20 cellular contexts compared by ENCODE assay signal in genomic region chr14:22535916-22536315, GRCh38. TPM values are rescaled to one million over a fixed set of nuclear protein-coding genes. Genes with fewer than 3 reads are reported as not detected.
DNase-seq lines count a peak whose midpoint lies in the region; ATAC-seq and TF ChIP-seq lines count a peak whose summit lies in the region.
"Had no signal": no experiment of that assay in that cellular context is flagged by ENCODE, and none has a peak within 500 bp of the region (broad histone marks: within the 10 kb centered on the region; RNA-seq: fewer than 3 reads in every experiment).

No MANE protein-coding gene starts in this region.

- peak overlapping the region; percentile 19; the same call in 1 of the 2 replicates for H3K23ac ChIP-seq in IMR-90 (ENCODE audit: low read depth, low read length)

- peak overlapping the region; percentile 10 for H3K14ac ChIP-seq in IMR-90 (replicated peaks; ENCODE audit: low read depth, low read length)

- intact Hi-C loops in IMR-90 (cut with micrococcal nuclease) (loop anchor here (10.0 kb wide), 1 partner anchor 341 kb away; no protein-coding TSS in a partner anchor), left colon (cut with DNase I, micrococcal nuclease) (no loop called here)

- no peaks in the 10 kb centered on the region for H3K79me1 ChIP-seq in IMR-90 (ENCODE audit: low read depth in 1 of 2, low read length in 2 of 2)

- H3K9ac ChIP-seq in IMR-90 (ENCODE audit: low read depth, low read length) = no peak overlapping the region

- TF ChIP-seq POLR2A in IMR-90 (IDR thresholded peaks at IDR 0.05; ENCODE audit: low read depth, low read length) = no peak

- CTCF ChIA-PET in activated naive CD4-positive, alpha-beta T cell treated with anti-CD3 and anti-CD28 coated beads, Interleukin-2, amount 10 ng/mL, durations not matched to agents 7 days and 5 days (lab: Charles Lee) = interaction anchor here (0.7 to 1.4 kb wide), 5 partner anchors 8 to 20 kb away, joined by 3 to 6 read pairs (median 3); no protein-coding TSS in a partner anchor
- CTCF ChIA-PET in IMR-90 (lab: Yijun Ruan, JAX) = interaction anchor here (0.5 to 0.6 kb wide), 2 partner anchors 11 to 280 kb away, joined by 3 to 5 read pairs; no protein-coding TSS in a partner anchor

- dilution Hi-C loops in IMR-90 (cut with HindIII; ENCODE audit: low sequenced_read_pairs, unreplicated experiment) = no loop called here

- H2BK15ac ChIP-seq in IMR-90 (ENCODE audit: low read depth, low read length) = peak overlapping the region; percentile 22; the same call in 2 of the 3 replicates

- POLR2A ChIA-PET in IMR-90 (lab: Charles Lee; ENCODE audit: unreplicated experiment) = no interaction called here
- POLR2A ChIA-PET in activated naive CD8-positive, alpha-beta T cell treated with anti-CD3 and anti-CD28 coated beads, Interleukin-2, amount 10 ng/mL, durations not matched to agents 7 days and 5 days (lab: Charles Lee) = interaction anchor here (0.8 to 20.6 kb wide), 10 partner anchors 7 to 674 kb away, joined by 3 to 452 read pairs (median 101); no protein-coding TSS in a partner anchor

- TF ChIP-seq CTCF in IMR-90 (conservative IDR thresholded peaks at IDR 0.05; ENCODE audit: low read depth, low read length) = no peak

- H3K4me1 Mint-ChIP-seq in activated naive CD4-positive, alpha-beta T cell treated with anti-CD3 and anti-CD28 coated beads, Interleukin-2, amount 10 ng/mL, durations not matched to agents 7 days and 5 days = peaks cover 97% of the 10 kb centered on the region
- peaks cover 93% of the 10 kb centered on the region for H3K4me1 Mint-ChIP-seq in activated naive CD8-positive, alpha-beta T cell treated with anti-CD3 and anti-CD28 coated beads, Interleukin-2, amount 10 ng/mL, durations not matched to agents 7 days and 5 days

- no peak overlapping the region for H4K8ac ChIP-seq in IMR-90 (ENCODE audit: low read depth in 2 of 2, low read length in 2 of 2)

- peaks cover 94% of the 10 kb centered on the region for H3K36me3 Mint-ChIP-seq in activated naive CD4-positive, alpha-beta T cell treated with anti-CD3 and anti-CD28 coated beads, Interleukin-2, amount 10 ng/mL, durations not matched to agents 7 days and 5 days
- H3K36me3 Mint-ChIP-seq in activated naive CD8-positive, alpha-beta T cell treated with anti-CD3 and anti-CD28 coated beads, Interleukin-2, amount 10 ng/mL, durations not matched to agents 7 days and 5 days = peaks cover 93% of the 10 kb centered on the region

- H3K4me1 ChIP-seq in IMR-90 (ENCODE audit: control insufficient read depth, insufficient read depth, low read length) = peaks cover 12% of the 10 kb centered on the region
- peaks cover 59% of the 10 kb centered on the region for H3K4me1 ChIP-seq in thymus (ENCODE audit: control insufficient read depth, insufficient read depth, low read length)
- H3K4me1 ChIP-seq: HAP-1, prostate gland had no signal

- BruUV-seq in IMR-90 (replicated peaks; lab: Mats Ljungman, UMichigan) = no TSS peak

- H3K4ac ChIP-seq in IMR-90 (ENCODE audit: low read depth, low read length) = peak overlapping the region; percentile 42; the same call in 1 of the 2 replicates

- H2BK120ac ChIP-seq in IMR-90 (ENCODE audit: low read depth, low read length) = peak overlapping the region; percentile 79

- H3K4me3 ChIP-seq in IMR-90 (ENCODE audit: insufficient read depth, low read depth, low read length) (no peak overlapping the region), thymus (ENCODE audit: low read length) (peak overlapping the region; percentile 36)
- H3K4me3 ChIP-seq: HAP-1, Peyer's patch, prostate gland had no signal

- peak overlapping the region; percentile 71 for H3K4me3 Mint-ChIP-seq in activated naive CD4-positive, alpha-beta T cell treated with anti-CD3 and anti-CD28 coated beads, Interleukin-2, amount 10 ng/mL, durations not matched to agents 7 days and 5 days
- H3K4me3 Mint-ChIP-seq in activated naive CD8-positive, alpha-beta T cell treated with anti-CD3 and anti-CD28 coated beads, Interleukin-2, amount 10 ng/mL, durations not matched to agents 7 days and 5 days = peak overlapping the region; percentile 51

- H2BK5ac ChIP-seq in IMR-90 (ENCODE audit: low read depth, low read length, poor library complexity, severe bottlenecking) = no peak overlapping the region

- no peaks in the 10 kb centered on the region for H3K27me3 ChIP-seq in IMR-90 (ENCODE audit: control insufficient read depth, insufficient read depth, low read length)
- H3K27me3 ChIP-seq in thymus (ENCODE audit: control insufficient read depth, insufficient read depth) = no peaks in the 10 kb centered on the region
- H3K27me3 ChIP-seq: Peyer's patch, spleen had no signal

- peak overlapping the region; percentile 2; the same call in 1 of the 2 replicates for H2AK5ac ChIP-seq in IMR-90 (ENCODE audit: low read depth, low read length)

- H3K18ac ChIP-seq in IMR-90 (ENCODE audit: low read depth, low read length) = peak overlapping the region; percentile 64; the same call in 1 of the 2 replicates

- H4K5ac ChIP-seq in IMR-90 (ENCODE audit: low read depth, low read length) = no peak overlapping the region

- 0 out of 2 replicates have a peak overlapping the region, but pooled peaks have one; percentile 31 for H4K91ac ChIP-seq in IMR-90 (ENCODE audit: insufficient read depth, low read depth, low read length)

- no peak for ATAC-seq in IMR-90 (ENCODE audit: low read depth)
- no peak for ATAC-seq in activated naive CD8-positive, alpha-beta T cell treated with anti-CD3 and anti-CD28 coated beads, Interleukin-2, amount 10 ng/mL, durations not matched to agents 7 days and 5 days (ENCODE audit: low read depth)
- ATAC-seq in left colon = no peak

- H3K27ac ChIP-seq in IMR-90 (ENCODE audit: insufficient read depth, low read length) (no peak overlapping the region), thymus (ENCODE audit: low read depth) (peak overlapping the region; percentile 36)
- H3K27ac ChIP-seq: prostate gland had no signal

- DNase-seq in activated naive CD4-positive, alpha-beta T cell treated with anti-CD3 and anti-CD28 coated beads, Interleukin-2, amount 10 ng/mL, durations not matched to agents 7 days and 5 days = no peak
- no peak for DNase-seq in activated naive CD4-positive, alpha-beta T cell treated with Interleukin-2 at 50 U/mL for 16 hours
- DNase-seq in IMR-90 (no peak), NCI-H2171 treated with DMSO at 0.1 percent for 48 hours (lab: John Stamatoyannopoulos, UW) (no peak), left colon (no peak), DMS 273 (lab: John Stamatoyannopoulos, UW; ENCODE audit: unreplicated experiment) (no peak)
- DNase-seq in activated naive CD8-positive, alpha-beta T cell treated with anti-CD3 and anti-CD28 coated beads, Interleukin-2, amount 10 ng/mL, durations not matched to agents 7 days and 5 days = no peak
- DNase-seq: Calu3; cortex of kidney; GDM1; glutamatergic neuron; Karpas-422; NCI-H1105 treated with DMSO at 0.1 percent for 48 hours; Peyer's patch; spleen; stimulated activated naive CD4-positive, alpha-beta T cell treated with Interleukin-2 at 50 U/mL for 16 hours; SW 1271 had no signal

- peak overlapping the region; percentile 89 for H3K27ac Mint-ChIP-seq in activated naive CD4-positive, alpha-beta T cell treated with anti-CD3 and anti-CD28 coated beads, Interleukin-2, amount 10 ng/mL, durations not matched to agents 7 days and 5 days
- H3K27ac Mint-ChIP-seq in activated naive CD8-positive, alpha-beta T cell treated with anti-CD3 and anti-CD28 coated beads, Interleukin-2, amount 10 ng/mL, durations not matched to agents 7 days and 5 days = peak overlapping the region; percentile 72

- in situ Hi-C loops in IMR-90 (cut with MboI; ENCODE audit: low sequenced_read_pairs) = loop anchor here (25.0 kb wide), 1 partner anchor 776 kb away; the partner anchor contains the start of genes BCL2L2, PABPN1 and PPP1R3E

- peak overlapping the region; percentile 42 for H2BK20ac ChIP-seq in IMR-90 (ENCODE audit: low read depth, low read length)

- H3K36me3 ChIP-seq in IMR-90 (ENCODE audit: control insufficient read depth, insufficient read depth, low read length) (no peaks in the 10 kb centered on the region), thymus (ENCODE audit: control insufficient read depth, insufficient read depth) (peaks cover 55% of the 10 kb centered on the region)
- H3K36me3 ChIP-seq: HAP-1, Peyer's patch, prostate gland, spleen had no signal

- H3K9me3 Mint-ChIP-seq in activated naive CD4-positive, alpha-beta T cell treated with anti-CD3 and anti-CD28 coated beads, Interleukin-2, amount 10 ng/mL, durations not matched to agents 7 days and 5 days = no peaks in the 10 kb centered on the region
- H3K9me3 Mint-ChIP-seq in activated naive CD8-positive, alpha-beta T cell treated with anti-CD3 and anti-CD28 coated beads, Interleukin-2, amount 10 ng/mL, durations not matched to agents 7 days and 5 days = no peaks in the 10 kb centered on the region

- TF ChIP-seq RAD21 in IMR-90 (IDR thresholded peaks at IDR 0.05; ENCODE audit: low read length) = no peak

- peaks cover 13% of the 10 kb centered on the region for H3K9me1 ChIP-seq in IMR-90 (ENCODE audit: insufficient read depth, low read length)

- H3K9me3 ChIP-seq in IMR-90 (ENCODE audit: control insufficient read depth, insufficient read depth, low read length) (no peaks in the 10 kb centered on the region), thymus (ENCODE audit: control insufficient read depth) (no peaks in the 10 kb centered on the region)
- H3K9me3 ChIP-seq: HAP-1, Peyer's patch, prostate gland, spleen had no signal

- no peak overlapping the region for H3K4me2 ChIP-seq in IMR-90 (ENCODE audit: low read depth, low read length)

- no peak overlapping the region for H2AFZ ChIP-seq in IMR-90 (replicated peaks; ENCODE audit: low read length, poor library complexity)

- H4K20me1 ChIP-seq in IMR-90 (ENCODE audit: insufficient read depth, low read length) = no peaks in the 10 kb centered on the region

- H3K27me3 Mint-ChIP-seq in activated naive CD4-positive, alpha-beta T cell treated with anti-CD3 and anti-CD28 coated beads, Interleukin-2, amount 10 ng/mL, durations not matched to agents 7 days and 5 days = no peaks in the 10 kb centered on the region
- H3K27me3 Mint-ChIP-seq in activated naive CD8-positive, alpha-beta T cell treated with anti-CD3 and anti-CD28 coated beads, Interleukin-2, amount 10 ng/mL, durations not matched to agents 7 days and 5 days = no peaks in the 10 kb centered on the region

- no peak overlapping the region for H3K56ac ChIP-seq in IMR-90 (ENCODE audit: extremely low read depth, insufficient read depth, low read length)

- no peak overlapping the region for H2AK9ac ChIP-seq in IMR-90 (replicated peaks; ENCODE audit: low read depth, low read length, poor library complexity)

TF ChIP-seq in IMR-90, 13 proteins besides CTCF, POLR2A, EP300 and RAD21 (continues in another document):
- TF ChIP-seq NFE2L2 (IDR thresholded peaks at IDR 0.05; ENCODE audit: low read depth, low read length) (no peak), CHD1 (IDR thresholded peaks at IDR 0.05; ENCODE audit: low read depth, low read length) (no peak), CEBPB (IDR thresholded peaks at IDR 0.05; ENCODE audit: low read depth, low read length) (no peak)

RNA-seq across cellular contexts. Expression of gene DAD1, which starts 53.1 kb away (rescaled TPM):
- total RNA-seq in IMR-90 (2012; rRNA removed) (396 and 449 TPM in 2 replicates), left colon (100 to 1,000 TPM; 139 to 142 TPM)
- polyA plus RNA-seq in IMR-90 (2012; rRNA removed) (448 and 496 TPM in 2 replicates), thymus (237 TPM)
- polyA plus RNA-seq in IMR-90 (2012; cell fraction: cytosol; rRNA removed) = 412 and 479 TPM in 2 replicates
- polyA plus RNA-seq in IMR-90 (2012; cell fraction: nucleus; rRNA removed; ENCODE audit: low replicate concordance) = 92.7 and 197 TPM in 2 replicates
- total RNA-seq in activated naive CD8-positive, alpha-beta T cell treated with anti-CD3 and anti-CD28 coated beads, Interleukin-2, amount 10 ng/mL, durations not matched to agents 7 days and 5 days = 100 to 1,000 TPM; 124 to 148 TPM
